ENCODE assay signal across 8 cellular contexts in genomic region chr1:59814901-59815825, GRCh38. TPM values are rescaled to one million over a fixed set of nuclear protein-coding genes. Genes with fewer than 3 reads are reported as not detected.
A peak's percentile ranks its signal among the peaks of the same experiment; 100 is the strongest.
DNase-seq lines count a peak whose midpoint lies in the region; ATAC-seq and TF ChIP-seq lines count a peak whose summit lies in the region.

TSS of gene HOOK1 (plus strand) at chr1:59814949. CDS start at chr1:59815118, 169 bp downstream.

- peak within 1 kb of the TSS; percentile 10 for H3K4me3 Mint-ChIP-seq in activated CD8-positive, alpha-beta T cell treated with anti-CD3 and anti-CD28 coated beads, Interleukin-2, amount 10 ng/mL, durations not matched to agents 7 days and 5 days

- H3K4me1 Mint-ChIP-seq in activated CD8-positive, alpha-beta T cell treated with anti-CD3 and anti-CD28 coated beads, Interleukin-2, amount 10 ng/mL, durations not matched to agents 7 days and 5 days (ENCODE audit: low read depth): peaks cover 4% of the 10 kb centered on the region

- TF ChIP-seq CTCF in GM10248 (IDR thresholded peaks at IDR 0.05; ENCODE audit: control extremely low read depth, extremely low read depth, low read depth, missing control alignments): no peak

- H3K36me3 Mint-ChIP-seq in activated CD8-positive, alpha-beta T cell treated with anti-CD3 and anti-CD28 coated beads, Interleukin-2, amount 10 ng/mL, durations not matched to agents 7 days and 5 days (ENCODE audit: low read depth): no peaks in the 10 kb centered on the region

- peaks cover 13% of the 10 kb centered on the region for H3K27me3 Mint-ChIP-seq in activated CD8-positive, alpha-beta T cell treated with anti-CD3 and anti-CD28 coated beads, Interleukin-2, amount 10 ng/mL, durations not matched to agents 7 days and 5 days (ENCODE audit: low read depth)

- intact Hi-C loops in left cardiac atrium (cut with DNase I): no loop called here

- ATAC-seq in HG03196 (IDR thresholded peaks at IDR 0.05; ENCODE audit: unreplicated experiment): peak; percentile 33
- peak; percentile 53 for ATAC-seq in activated CD8-positive, alpha-beta T cell treated with anti-CD3 and anti-CD28 coated beads, Interleukin-2, amount 10 ng/mL, durations not matched to agents 7 days and 5 days
- ATAC-seq in left cardiac atrium: peak; percentile 28 to 36

- CTCF ChIA-PET in activated CD8-positive, alpha-beta T cell treated with anti-CD3 and anti-CD28 coated beads, Interleukin-2, amount 10 ng/mL, durations not matched to agents 7 days and 5 days (lab: Charles Lee): no interaction called here
- CTCF ChIA-PET in GM10248 (lab: Yijun Ruan, JAX): interaction anchor here (1.1 kb wide), 1 partner anchor 56 kb away, joined by 3 read pairs; no protein-coding TSS in a partner anchor

- H3K27ac Mint-ChIP-seq in activated CD8-positive, alpha-beta T cell treated with anti-CD3 and anti-CD28 coated beads, Interleukin-2, amount 10 ng/mL, durations not matched to agents 7 days and 5 days: peak within 1 kb of the TSS; percentile 85

- no peaks in the 10 kb centered on the region for H3K9me3 Mint-ChIP-seq in activated CD8-positive, alpha-beta T cell treated with anti-CD3 and anti-CD28 coated beads, Interleukin-2, amount 10 ng/mL, durations not matched to agents 7 days and 5 days (ENCODE audit: insufficient read depth)

- POLR2A ChIA-PET in activated CD8-positive, alpha-beta T cell treated with anti-CD3 and anti-CD28 coated beads, Interleukin-2, amount 10 ng/mL, durations not matched to agents 7 days and 5 days (lab: Charles Lee): interaction anchor here (0.5 kb wide), 1 partner anchor 1075 kb away, joined by 3 read pairs; no protein-coding TSS in a partner anchor
- POLR2A ChIA-PET in GM10248 (lab: Yijun Ruan, JAX): no interaction called here

- peak; percentile 9 for DNase-seq in activated gamma-delta T cell treated with Interleukin-2 at 50 U/mL for 16 hours
- no peak for DNase-seq in activated gamma-delta T cell (lab: John Stamatoyannopoulos, UW)
- DNase-seq in activated CD8-positive, alpha-beta T cell treated with anti-CD3 and anti-CD28 coated beads, Interleukin-2, amount 10 ng/mL, durations not matched to agents 7 days and 5 days: no peak
- peak; percentile 25 for DNase-seq in left cardiac atrium
- no peak for DNase-seq in renal cortical epithelial cell (ENCODE audit: low read depth)
- DNase-seq in MV-4-11 (lab: John Stamatoyannopoulos, UW): no peak
- no peak for DNase-seq in GM10248 (ENCODE audit: extremely low spot score)

RNA-seq across cellular contexts. Expression of gene HOOK1, which starts in this region (rescaled TPM):
- 1 to 10 TPM; 4.0 to 6.2 TPM for total RNA-seq in activated CD8-positive, alpha-beta T cell treated with anti-CD3 and anti-CD28 coated beads, Interleukin-2, amount 10 ng/mL, durations not matched to agents 7 days and 5 days
- total RNA-seq in left cardiac atrium: 1 to 10 TPM; 7.6 to 8.3 TPM
- total RNA-seq in renal cortical epithelial cell: 18.6 and 45.2 TPM in 2 replicates

Comparison
In these comparisons a context has a peak if more than half of its experiments do, and no peak if none do; other contexts are left out.
1. DNase-seq: peak in activated gamma-delta T cell treated with Interleukin-2 at 50 U/mL for 16 hours (single experiment) and left cardiac atrium (single experiment); none in activated gamma-delta T cell (single experiment), activated CD8-positive, alpha-beta T cell treated with anti-CD3 and anti-CD28 coated beads, Interleukin-2, amount 10 ng/mL, durations not matched to agents 7 days and 5 days (single experiment), renal cortical epithelial cell (single experiment), MV-4-11 (single experiment) and GM10248 (single experiment).
2. Peak in every context shown above with its lines, with median percentiles within 50 percentile points of each other: ATAC-seq.